8 cellular contexts compared by ENCODE assay signal in the genomic region with DNA sequence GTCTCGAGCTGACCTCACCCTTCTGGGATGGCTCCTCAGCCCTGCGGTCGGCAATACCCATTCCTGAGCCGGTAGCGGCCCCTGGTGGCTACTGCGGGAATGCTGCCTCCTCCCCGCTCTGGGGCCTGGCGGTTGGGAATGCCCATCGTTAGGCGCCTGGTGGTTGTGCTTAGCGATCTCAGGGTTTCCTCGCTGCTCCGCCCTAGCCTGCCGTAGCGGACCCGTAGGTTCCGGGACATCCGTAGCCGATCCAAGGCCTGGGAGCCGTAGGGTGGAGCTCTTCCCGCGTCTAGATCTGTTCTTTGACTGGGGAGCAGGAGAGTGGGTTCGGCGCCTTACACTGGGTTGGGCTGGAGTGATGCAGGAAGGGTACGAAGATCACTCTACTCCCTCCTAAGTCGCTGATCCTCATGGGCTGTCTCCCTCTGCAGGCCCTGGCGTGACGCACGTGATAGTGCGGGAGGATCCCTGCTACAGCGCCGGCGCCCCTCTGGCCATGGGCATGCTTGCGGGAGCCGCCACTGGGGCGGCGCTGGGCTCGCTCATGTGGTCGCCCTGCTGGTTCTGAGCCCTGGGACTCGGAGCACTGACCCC. TPM values are rescaled to one million over a fixed set of nuclear protein-coding genes. Genes with fewer than 3 reads are reported as not detected.
DNase-seq lines count a peak whose midpoint lies in the region; ATAC-seq and TF ChIP-seq lines count a peak whose summit lies in the region.

No MANE protein-coding gene starts in this region.

- H3K27me3 Mint-ChIP-seq in activated T-cell treated with anti-CD3 and anti-CD28 coated beads, Interleukin-2, amount 50 U/mL, for 24 hours: no peaks in the 10 kb centered on the region

- 0% methylated on average over 1 of the region's 40 CpGs for WGBS in esophagus muscularis mucosa

- peak; percentile 89 for TF ChIP-seq CTCF in 22Rv1 (IDR thresholded peaks at IDR 0.05)
- peak; percentile 93 to 98 (median 94) for TF ChIP-seq CTCF in esophagus muscularis mucosa (IDR thresholded peaks at IDR 0.05)

- H3K9me3 Mint-ChIP-seq in activated T-cell treated with anti-CD3 and anti-CD28 coated beads, Interleukin-2, amount 50 U/mL, for 24 hours: no peaks in the 10 kb centered on the region

- peak; percentile 53 for ATAC-seq in GM18517 (IDR thresholded peaks at IDR 0.05; ENCODE audit: unreplicated experiment)

- DNase-seq in HS-27A (ENCODE audit: low read depth): peak; percentile 35
- peak; percentile 99 for DNase-seq in OCI-M1 (lab: John Stamatoyannopoulos, UW)
- peak; percentile 94 for DNase-seq in activated T-cell treated with anti-CD3 and anti-CD28 coated beads, Interleukin-2, amount 50 U/mL, for 24 hours
- peak; percentile 95 for DNase-seq in esophagus muscularis mucosa (ENCODE audit: extremely low spot score)
- DNase-seq in stimulated activated CD8-positive, alpha-beta memory T cell treated with anti-CD3 and anti-CD28 coated beads, Interleukin-4, amount 100 ng/mL, for 4 hours (ENCODE audit: low read depth in 2 of 2, low spot score in 1 of 2): peak; percentile 60 to 77

- peaks cover 14% of the 10 kb centered on the region for H3K4me1 Mint-ChIP-seq in activated T-cell treated with anti-CD3 and anti-CD28 coated beads, Interleukin-2, amount 50 U/mL, for 24 hours (ENCODE audit: low read depth)

- peak overlapping the region; percentile 36 to 50 (median 45) for H3K4me3 ChIP-seq in esophagus muscularis mucosa
- peak overlapping the region; percentile 10 for H3K4me3 ChIP-seq in mucosa of stomach (ENCODE audit: low read length)

- H3K36me3 ChIP-seq in esophagus muscularis mucosa (no peaks in the 10 kb centered on the region), mucosa of stomach (ENCODE audit: control insufficient read depth, insufficient read depth, low read length) (no peaks in the 10 kb centered on the region)

- intact Hi-C loops in esophagus muscularis mucosa (cut with DNase I): loop anchor here (2.0 to 5.0 kb wide), 2 partner anchors 258 to 309 kb away; no protein-coding TSS in a partner anchor

- no peaks in the 10 kb centered on the region for H3K36me3 Mint-ChIP-seq in activated T-cell treated with anti-CD3 and anti-CD28 coated beads, Interleukin-2, amount 50 U/mL, for 24 hours (ENCODE audit: low read depth)

- H3K4me3 Mint-ChIP-seq in activated T-cell treated with anti-CD3 and anti-CD28 coated beads, Interleukin-2, amount 50 U/mL, for 24 hours: peak overlapping the region; percentile 8

- no peak overlapping the region for H3K27ac Mint-ChIP-seq in activated T-cell treated with anti-CD3 and anti-CD28 coated beads, Interleukin-2, amount 50 U/mL, for 24 hours

- no peaks in the 10 kb centered on the region for H3K9me3 ChIP-seq in esophagus muscularis mucosa
- H3K9me3 ChIP-seq in mucosa of stomach (ENCODE audit: control insufficient read depth, low read length): no peaks in the 10 kb centered on the region

- H3K4me1 ChIP-seq in esophagus muscularis mucosa (peaks cover 19 to 32% (median 26%) of the 10 kb centered on the region in 4 donors), mucosa of stomach (ENCODE audit: control insufficient read depth, insufficient read depth, low read length) (peaks cover 13% of the 10 kb centered on the region)

- H3K27me3 ChIP-seq in esophagus muscularis mucosa: no peaks in the 10 kb centered on the region
- no peaks in the 10 kb centered on the region for H3K27me3 ChIP-seq in mucosa of stomach (ENCODE audit: control insufficient read depth, insufficient read depth, low read length)

- H3K9ac ChIP-seq in mucosa of stomach (ENCODE audit: low read length): no peak overlapping the region

- H3K27ac ChIP-seq in 22Rv1: no peak overlapping the region
- peak overlapping the region in 2 of 4 donors; percentile 39 to 44 for H3K27ac ChIP-seq in esophagus muscularis mucosa (replicated peaks in 1 of 4)

- no peak for TF ChIP-seq EP300 in esophagus muscularis mucosa (IDR thresholded peaks at IDR 0.05)

- TF ChIP-seq POLR2A in esophagus muscularis mucosa (IDR thresholded peaks at IDR 0.05; ENCODE audit: low read depth): no peak

RNA-seq across cellular contexts. Expression of a gene that starts 14.8 kb away (rescaled TPM):
- total RNA-seq in esophagus muscularis mucosa: 10 to 100 TPM; 35.5 to 58.1 (median 45.7) TPM

Comparison
In these comparisons a context has a peak if more than half of its experiments do, and no peak if none do; other contexts are left out.
1. DNase-seq: peak in every context shown above with its lines; median percentile 99 in OCI-M1; 95 in esophagus muscularis mucosa; 94 in activated T-cell treated with anti-CD3 and anti-CD28 coated beads, Interleukin-2, amount 50 U/mL, for 24 hours; 68 in stimulated activated CD8-positive, alpha-beta memory T cell treated with anti-CD3 and anti-CD28 coated beads, Interleukin-4, amount 100 ng/mL, for 4 hours; 35 in HS-27A.